Comparison of ENCODE assay signal across 27 cellular contexts in the genomic region with DNA sequence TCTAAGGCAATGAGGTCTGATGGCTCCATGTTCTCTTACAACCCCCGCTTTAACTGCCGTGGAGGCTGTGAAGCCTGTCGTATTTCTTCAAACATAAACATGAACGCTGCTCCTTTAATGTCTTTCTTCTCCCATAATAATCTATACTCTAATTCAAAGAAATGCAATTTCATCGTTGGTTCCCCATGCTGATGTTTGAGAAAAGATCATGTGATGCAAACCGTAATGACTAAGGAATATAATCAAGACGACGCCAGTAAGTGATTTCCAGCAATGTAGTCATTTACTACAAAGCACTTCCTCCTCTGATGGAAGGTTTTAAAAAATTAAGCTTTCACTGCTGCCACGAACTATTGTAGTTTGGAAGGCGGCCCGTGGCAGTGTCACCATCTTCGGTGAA.
"Had no signal": no experiment of that assay in that cellular context is flagged by ENCODE, and none has a peak within 500 bp of the region (broad histone marks: within the 10 kb centered on the region; RNA-seq: fewer than 3 reads in every experiment).

No MANE protein-coding gene starts in this region.

- H3K27me3 ChIP-seq: esophagus squamous epithelium, gastrocnemius medialis, heart right ventricle, left lung had no signal

- H3K36me3 Mint-ChIP-seq: mesothelial cell of epicardium; naive B cell; naive thymus-derived CD8-positive, alpha-beta T cell had no signal

- H3K4me3 Mint-ChIP-seq: dendritic cell treated with granulocyte-macrophage colony-stimulating factor and Interleukin-4, amounts not matched to agents 40 ng/mL and 50 ng/mL, for 4 days; effector memory CD8-positive, alpha-beta T cell; endodermal cell; mesothelial cell of epicardium; naive B cell; naive thymus-derived CD8-positive, alpha-beta T cell had no signal

- H3K9me3 ChIP-seq: esophagus squamous epithelium, gastrocnemius medialis, heart right ventricle, left lung, lower lobe of right lung, mucosa of descending colon had no signal

- DNase-seq: cortex of kidney; effector CD8-positive, alpha-beta T cell; effector memory CD8-positive, alpha-beta T cell; endodermal cell; erythroblast; esophagus squamous epithelium; foreskin fibroblast; foreskin melanocyte; gastrocnemius medialis; glutamatergic neuron; heart right ventricle; hippocampal formation; left cardiac atrium; left lung; left ventricle myocardium superior; lower lobe of right lung; mesenchymal stem cell; mucosa of descending colon; naive B cell; naive thymus-derived CD8-positive, alpha-beta T cell had no signal

- H3K4me1 ChIP-seq: gastrocnemius medialis, left lung, lower lobe of right lung had no signal

- ATAC-seq: effector memory CD8-positive, alpha-beta T cell; esophagus mucosa; gastrocnemius medialis; heart right ventricle; left cardiac atrium; left lung; left ventricle myocardium superior; lower lobe of right lung; mucosa of descending colon; naive thymus-derived CD8-positive, alpha-beta T cell had no signal

- H3K9me3 Mint-ChIP-seq: dendritic cell treated with granulocyte-macrophage colony-stimulating factor and Interleukin-4, amounts not matched to agents 40 ng/mL and 50 ng/mL, for 4 days; endodermal cell; mesothelial cell of epicardium had no signal

- H3K4me3 ChIP-seq: esophagus squamous epithelium, gastrocnemius medialis, heart right ventricle, left lung, lower lobe of right lung, mucosa of descending colon had no signal

- H3K27ac Mint-ChIP-seq: dendritic cell treated with granulocyte-macrophage colony-stimulating factor and Interleukin-4, amounts not matched to agents 40 ng/mL and 50 ng/mL, for 4 days; effector memory CD8-positive, alpha-beta T cell; endodermal cell; mesothelial cell of epicardium; naive B cell; naive thymus-derived CD8-positive, alpha-beta T cell had no signal

- H3K36me3 ChIP-seq: esophagus squamous epithelium, gastrocnemius medialis, heart right ventricle, left lung, lower lobe of right lung had no signal

- H3K4me1 Mint-ChIP-seq: naive B cell had no signal

- H3K27ac ChIP-seq: epithelial cell of prostate, esophagus squamous epithelium, gastrocnemius medialis, heart right ventricle, left lung, lower lobe of right lung had no signal

- H3K27me3 Mint-ChIP-seq: dendritic cell treated with granulocyte-macrophage colony-stimulating factor and Interleukin-4, amounts not matched to agents 40 ng/mL and 50 ng/mL, for 4 days; effector memory CD8-positive, alpha-beta T cell; naive B cell had no signal

- FAIRE-seq: endometrium, islet of Langerhans, keratinocyte had no signal
